9 cellular contexts compared by ENCODE assay signal in the genomic region with DNA sequence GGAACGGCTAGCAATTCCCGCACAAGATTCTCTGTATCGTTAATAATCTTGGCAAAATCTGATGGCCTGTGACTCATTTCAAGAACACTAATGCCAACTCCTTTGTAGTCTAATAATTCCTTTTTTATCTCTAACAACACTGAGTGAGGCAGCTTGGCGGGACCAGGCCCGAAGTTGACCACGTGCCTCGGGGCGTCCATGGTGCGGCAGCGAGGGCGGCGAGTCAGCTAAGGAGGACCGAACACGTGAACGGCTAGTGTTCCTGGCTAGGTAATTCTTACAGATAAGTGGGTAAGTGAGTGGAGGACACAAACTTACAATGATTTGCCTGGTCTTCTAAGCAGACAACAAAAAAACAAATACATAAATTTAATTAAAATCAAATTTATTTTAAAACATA. TPM values are rescaled to one million over a fixed set of nuclear protein-coding genes. Genes with fewer than 3 reads are reported as not detected.
"Had no signal": no experiment of that assay in that cellular context is flagged by ENCODE, and none has a peak within 500 bp of the region (broad histone marks: within the 10 kb centered on the region; RNA-seq: fewer than 3 reads in every experiment).

No MANE protein-coding gene starts in this region.

- FAIRE-seq: H54, HTR-8/SVneo, K562 had no signal

- H3K27ac ChIP-seq: GM23248 had no signal

- H3K4me3 ChIP-seq: GM23248, K562 had no signal

- DNase-seq: GM23248, GOT3, H9, HCEC 1CT, IMR-90 had no signal

- H3K9ac ChIP-seq: GM23248 had no signal

- H3K27ac Mint-ChIP-seq: H9 had no signal

- H3K4me3 Mint-ChIP-seq: H9 had no signal

- ATAC-seq: K562 had no signal

- H2AFZ ChIP-seq: GM23248 had no signal

RNA-seq across cellular contexts. Expression of a gene that starts 49.3 kb away (rescaled TPM):
- total RNA-seq: HT-29, K562 had no signal
- polyA plus RNA-seq: K562 had no signal
